Comparison of ENCODE assay signal across 25 cellular contexts in genomic region chr2:2992622-2993021, GRCh38.
DNase-seq lines count a peak whose midpoint lies in the region; ATAC-seq, FAIRE-seq and TF ChIP-seq lines count a peak whose summit lies in the region.
"Had no signal": no experiment of that assay in that cellular context is flagged by ENCODE, and none has a peak within 500 bp of the region (broad histone marks: within the 10 kb centered on the region; RNA-seq: fewer than 3 reads in every experiment).

No MANE protein-coding gene starts in this region.

- H3K27ac ChIP-seq in BLaER1 treated with 17β-estradiol and CSF1 and Interleukin-3, amounts not matched to agents 10 nM and 100 nM = no peak overlapping the region
- no peak overlapping the region for H3K27ac ChIP-seq in WERI-Rb-1
- H3K27ac ChIP-seq in SJCRH30 = no peak overlapping the region
- no peak overlapping the region for H3K27ac ChIP-seq in stomach
- H3K27ac ChIP-seq: A549, GM23248, Peyer's patch had no signal

- 45 to 62% (median 57%) methylated on average over 4 of the region's 4 CpGs for WGBS in stomach, 5 donors

- H3K4me3 ChIP-seq in BE2C (ENCODE audit: low read depth, low read length) (no peak overlapping the region), WERI-Rb-1 (ENCODE audit: low read depth, low read length) (no peak overlapping the region), SJCRH30 (no peak overlapping the region), stomach (no peak overlapping the region)
- H3K4me3 ChIP-seq in BLaER1 treated with 17β-estradiol and CSF1 and Interleukin-3, amounts not matched to agents 10 nM and 100 nM = no peak overlapping the region
- H3K4me3 ChIP-seq: A549, GM23248, MG63, Peyer's patch had no signal

- H3K36me3 ChIP-seq in BE2C (no peaks in the 10 kb centered on the region), WERI-Rb-1 (no peaks in the 10 kb centered on the region), SJCRH30 (no peaks in the 10 kb centered on the region), stomach (no peaks in the 10 kb centered on the region)
- no peaks in the 10 kb centered on the region for H3K36me3 ChIP-seq in BLaER1 treated with 17β-estradiol and CSF1 and Interleukin-3, amounts not matched to agents 10 nM and 100 nM
- H3K36me3 ChIP-seq: MG63, Peyer's patch had no signal

- no peak for ATAC-seq in GM19324 (IDR thresholded peaks at IDR 0.05; ENCODE audit: low FRiP score, unreplicated experiment)
- ATAC-seq: A549 had no signal

- no peak for DNase-seq in BE2C
- peak; percentile 2 for DNase-seq in NCI-H69 (lab: John Stamatoyannopoulos, UW)
- no peak for DNase-seq in WERI-Rb-1
- no peak for DNase-seq in GM12891 (ENCODE audit: insufficient read length, low spot score)
- no peak for DNase-seq in SJCRH30
- no peak for DNase-seq in stomach
- DNase-seq: Calu3, DMS153, DND-41, GM23248, H9, IMR-90, KG1, MG63, NCI-H1417, NCI-H1694, NCI-H2081, NCI-H774, OCI-M1, Peyer's patch, SHP77 treated with DMSO at 0.1 percent for 48 hours had no signal

- H3K4me2 ChIP-seq in BLaER1 treated with 17β-estradiol and CSF1 and Interleukin-3, amounts not matched to agents 10 nM and 100 nM = peak overlapping the region; percentile 42 to 72 (median 53)
- H3K4me2 ChIP-seq: A549 had no signal

- TF ChIP-seq EP300 in stomach (IDR thresholded peaks at IDR 0.05) = no peak

- no peak for FAIRE-seq in GM12891 (lab: Jason Lieb, UNC)
- FAIRE-seq: A549, GM18507 had no signal

- peak; percentile 39 for TF ChIP-seq CTCF in BE2C (IDR thresholded peaks at IDR 0.05; ENCODE audit: low read depth, low read length)
- peak; percentile 28; the same call in 1 of the 2 replicates for TF ChIP-seq CTCF in WERI-Rb-1 (IDR thresholded peaks at IDR 0.05; ENCODE audit: low read depth, low read length)
- no peak for TF ChIP-seq CTCF in stomach (IDR thresholded peaks at IDR 0.05)

- H3K9me3 ChIP-seq in BE2C (no peaks in the 10 kb centered on the region; the same call in 1 of the 2 replicates), WERI-Rb-1 (ENCODE audit: severe bottlenecking) (no peaks in the 10 kb centered on the region), SJCRH30 (replicated peaks) (no peaks in the 10 kb centered on the region), stomach (peaks cover 0 to 6% (median 2%) of the 10 kb centered on the region in 4 donors)
- H3K9me3 ChIP-seq in BLaER1 treated with 17β-estradiol and CSF1 and Interleukin-3, amounts not matched to agents 10 nM and 100 nM (replicated peaks in 1 of 11) = peaks cover 4 to 20% (median 9%) of the 10 kb centered on the region in 11 experiments; a peak in 11 of 22 replicates
- H3K9me3 ChIP-seq: MG63, Peyer's patch had no signal

- no peak overlapping the region for H3K9ac ChIP-seq in BLaER1 treated with 17β-estradiol and CSF1 and Interleukin-3, amounts not matched to agents 10 nM and 100 nM
- H3K9ac ChIP-seq: GM23248 had no signal

- TF ChIP-seq POLR2A in GM12891 (IDR thresholded peaks at IDR 0.05; ENCODE audit: low read depth, low read length) (no peak), stomach (IDR thresholded peaks at IDR 0.05) (no peak)

- H3K27me3 ChIP-seq in BE2C = no peaks in the 10 kb centered on the region
- H3K27me3 ChIP-seq in BLaER1 treated with 17β-estradiol and CSF1 and Interleukin-3, amounts not matched to agents 10 nM and 100 nM = no peaks in the 10 kb centered on the region
- H3K27me3 ChIP-seq in WERI-Rb-1 (ENCODE audit: insufficient read depth, low read depth, severe bottlenecking) = peaks cover 3% of the 10 kb centered on the region
- no peaks in the 10 kb centered on the region for H3K27me3 ChIP-seq in SJCRH30
- H3K27me3 ChIP-seq in stomach = no peaks in the 10 kb centered on the region
- H3K27me3 ChIP-seq: MG63, Peyer's patch had no signal

- no peaks in the 10 kb centered on the region for H4K20me1 ChIP-seq in BLaER1 treated with 17β-estradiol and CSF1 and Interleukin-3, amounts not matched to agents 10 nM and 100 nM

- H3K4me1 ChIP-seq in BE2C (peaks cover 11% of the 10 kb centered on the region), SJCRH30 (no peaks in the 10 kb centered on the region), stomach (no peaks in the 10 kb centered on the region)
- peaks cover 7 to 16% (median 14%) of the 10 kb centered on the region in 10 experiments; a peak in 19 of 20 replicates for H3K4me1 ChIP-seq in BLaER1 treated with 17β-estradiol and CSF1 and Interleukin-3, amounts not matched to agents 10 nM and 100 nM
- H3K4me1 ChIP-seq: A549, Peyer's patch had no signal

- intact Hi-C loops in stomach (cut with DNase I; ENCODE audit: low total_unique reads) = no loop called here

TF ChIP-seq in GM12891, 5 proteins besides CTCF, POLR2A, EP300 and RAD21:
- no peak for TF ChIP-seq SPI1 (IDR thresholded peaks at IDR 0.05; ENCODE audit: low read depth, low read length)
- no peak for TF ChIP-seq TAF1 (IDR thresholded peaks at IDR 0.05; ENCODE audit: low read depth, low read length)
- no peak for TF ChIP-seq POU2F2 (IDR thresholded peaks at IDR 0.05; ENCODE audit: low read depth, low read length)
- no peak for TF ChIP-seq POLR2AphosphoS5 (IDR thresholded peaks at IDR 0.05; ENCODE audit: low read depth, low read length)
- TF ChIP-seq PAX5 (IDR thresholded peaks at IDR 0.05; ENCODE audit: insufficient read depth, low read length, severe bottlenecking) = no peak

Comparison
In these comparisons a context has a peak if more than half of its experiments do, and no peak if none do; other contexts are left out.
1. CTCF ChIP-seq: peak in BE2C (single experiment) and WERI-Rb-1 (single experiment); none in stomach (0 of 7).